In the genomic region with DNA sequence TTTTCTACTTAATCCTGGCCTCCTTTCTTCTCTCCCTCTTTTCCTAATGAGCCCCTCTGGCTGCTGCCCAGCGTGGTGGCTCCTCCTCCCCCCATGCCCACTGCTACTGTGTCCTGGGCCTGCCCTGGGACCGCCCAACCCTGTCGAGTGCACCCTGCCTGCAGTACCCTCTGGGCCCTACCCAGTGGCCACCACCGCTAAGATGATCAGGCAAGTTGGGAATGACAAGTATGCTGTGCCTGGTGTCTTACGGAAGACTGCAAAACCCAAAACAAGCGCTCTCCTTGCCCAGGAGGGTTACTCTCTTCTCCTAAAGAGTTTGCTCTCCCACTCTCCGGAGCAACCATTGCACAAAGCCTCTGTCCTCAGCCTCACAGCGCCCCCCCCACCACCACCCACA, we compare ENCODE assay signal across 1 cellular context.
TF ChIP-seq lines count a peak whose summit lies in the region.

No MANE protein-coding gene starts in this region.

TF ChIP-seq in WTC11, 78 proteins besides CTCF, POLR2A, EP300 and RAD21 (continued from another document):
- TF ChIP-seq E2F4 (CRISPR knock-in tag; IDR thresholded peaks at IDR 0.05; ENCODE audit: borderline replicate concordance, low read depth) (no peak), ZNF532 (CRISPR knock-in tag; IDR thresholded peaks at IDR 0.05; ENCODE audit: borderline replicate concordance) (no peak), FOXP1 (CRISPR knock-in tag; IDR thresholded peaks at IDR 0.05; ENCODE audit: borderline replicate concordance) (no peak), NFATC4 (CRISPR knock-in tag; IDR thresholded peaks at IDR 0.05) (no peak)
- TF ChIP-seq, protein P1, sequence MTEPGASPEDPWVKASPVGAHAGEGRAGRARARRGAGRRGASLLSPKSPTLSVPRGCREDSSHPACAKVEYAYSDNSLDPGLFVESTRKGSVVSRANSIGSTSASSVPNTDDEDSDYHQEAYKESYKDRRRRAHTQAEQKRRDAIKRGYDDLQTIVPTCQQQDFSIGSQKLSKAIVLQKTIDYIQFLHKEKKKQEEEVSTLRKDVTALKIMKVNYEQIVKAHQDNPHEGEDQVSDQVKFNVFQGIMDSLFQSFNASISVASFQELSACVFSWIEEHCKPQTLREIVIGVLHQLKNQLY (CRISPR knock-in tag; IDR thresholded peaks at IDR 0.05) = no peak
TF ChIP-seq in WTC11: peak in this region for 0.
